1 cellular context compared by ENCODE assay signal in genomic region chrX:132622130-132622529, GRCh38.
TF ChIP-seq lines count a peak whose summit lies in the region.

No MANE protein-coding gene starts in this region.

TF ChIP-seq in GM23338, 12 proteins besides CTCF, POLR2A, EP300 and RAD21 (continued from another document):
- TF ChIP-seq ZNF462 (CRISPR knock-in tag; IDR thresholded peaks at IDR 0.05): no peak
TF ChIP-seq in GM23338: peak in this region for 0.
